In genomic region chr3:124758851-124759635, GRCh38 we compare ENCODE assay signal across 2 cellular contexts.
TF ChIP-seq lines count a peak whose summit lies in the region.

No MANE protein-coding gene starts in this region.

TF ChIP-seq in IMR-90, 13 proteins besides CTCF, POLR2A, EP300 and RAD21:
- no peak for TF ChIP-seq NFE2L2 (IDR thresholded peaks at IDR 0.05; ENCODE audit: low read depth, low read length)

TF ChIP-seq in H1, 55 proteins besides CTCF, POLR2A, EP300 and RAD21:
- TF ChIP-seq TBP (IDR thresholded peaks at IDR 0.05; ENCODE audit: low read depth, low read length) (no peak), CHD1 (IDR thresholded peaks at IDR 0.05; ENCODE audit: low read depth, low read length) (no peak), RBBP5 (IDR thresholded peaks at IDR 0.05; ENCODE audit: borderline replicate concordance, low read depth, low read length) (no peak), NANOG (IDR thresholded peaks at IDR 0.05; ENCODE audit: insufficient read depth, low read depth, low read length, poor library complexity, severe bottlenecking) (no peak), CHD2 (IDR thresholded peaks at IDR 0.05; ENCODE audit: low read length) (no peak), POLR2AphosphoS5 (IDR thresholded peaks at IDR 0.05; ENCODE audit: low read depth, low read length) (no peak), SIN3A (conservative IDR thresholded peaks at IDR 0.05 in 1 of 2, IDR thresholded peaks at IDR 0.05 in 1 of 2; ENCODE audit: low read depth in 1 of 2, low read length in 2 of 2) (no peak), EGR1 (IDR thresholded peaks at IDR 0.05; ENCODE audit: borderline replicate concordance, low read depth, low read length) (no peak), BRCA1 (IDR thresholded peaks at IDR 0.05; ENCODE audit: low read depth, low read length) (no peak), SRF (IDR thresholded peaks at IDR 0.05; ENCODE audit: low read depth, low read length) (no peak)
- TF ChIP-seq, protein P1, sequence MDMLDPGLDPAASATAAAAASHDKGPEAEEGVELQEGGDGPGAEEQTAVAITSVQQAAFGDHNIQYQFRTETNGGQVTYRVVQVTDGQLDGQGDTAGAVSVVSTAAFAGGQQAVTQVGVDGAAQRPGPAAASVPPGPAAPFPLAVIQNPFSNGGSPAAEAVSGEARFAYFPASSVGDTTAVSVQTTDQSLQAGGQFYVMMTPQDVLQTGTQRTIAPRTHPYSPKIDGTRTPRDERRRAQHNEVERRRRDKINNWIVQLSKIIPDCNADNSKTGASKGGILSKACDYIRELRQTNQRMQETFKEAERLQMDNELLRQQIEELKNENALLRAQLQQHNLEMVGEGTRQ (IDR thresholded peaks at IDR 0.05; ENCODE audit: low read length) = no peak
